Comparison of ENCODE assay signal across 1 cellular context in genomic region chr18:72843743-72844142, GRCh38.
TF ChIP-seq lines count a peak whose summit lies in the region.

No MANE protein-coding gene starts in this region.

TF ChIP-seq in IMR-90, 13 proteins besides CTCF, POLR2A, EP300 and RAD21 (continued from another document):
- TF ChIP-seq RCOR1 (IDR thresholded peaks at IDR 0.05; ENCODE audit: insufficient replicate concordance, low read length), result no peak
